Comparison of ENCODE assay signal across 8 cellular contexts in genomic region chr17:47733047-47733413, GRCh38. TPM values are rescaled to one million over a fixed set of nuclear protein-coding genes. Genes with fewer than 3 reads are reported as not detected.
A peak's percentile ranks its signal among the peaks of the same experiment; 100 is the strongest.
DNase-seq lines count a peak whose midpoint lies in the region; ATAC-seq and TF ChIP-seq lines count a peak whose summit lies in the region.

Gene TBX21, plus strand, starts transcription at chr17:47733236. Its CDS starts 219 bp downstream, at chr17:47733455.

- H3K27ac ChIP-seq in body of pancreas (no peak within 1 kb of the TSS), liver (ENCODE audit: low read depth in 1 of 2, low read length in 2 of 2) (no peak within 1 kb of the TSS)

- intact Hi-C loops in body of pancreas (cut with DNase I) = no loop called here

- H3K4me1 ChIP-seq in body of pancreas (peaks cover 13% of the 10 kb centered on the region), liver (ENCODE audit: control insufficient read depth in 4 of 4, insufficient read depth in 4 of 4, low read length in 3 of 4) (peaks cover 3 to 11% (median 4%) of the 10 kb centered on the region in 4 donors)

- TF ChIP-seq RAD21 in liver (IDR thresholded peaks at IDR 0.05) = peak in 1 of 2 donors; percentile 21

- DNase-seq in GM10248 (ENCODE audit: extremely low spot score) (peak; percentile 91), HEK293T (ENCODE audit: extremely low spot score) (peak; percentile 88), NCI-H1105 treated with DMSO at 0.1 percent for 48 hours (lab: John Stamatoyannopoulos, UW) (peak; percentile 61), UCSD-AML1 (lab: John Stamatoyannopoulos, UW; ENCODE audit: unreplicated experiment) (peak; percentile 81), body of pancreas (peak; percentile 57 to 78 (median 69)), GOT3 (lab: John Stamatoyannopoulos, UW) (no peak)
- DNase-seq in stimulated activated CD8-positive, alpha-beta memory T cell treated with anti-CD3 and anti-CD28 coated beads, Interleukin-12 subunit alpha, Interleukin-12 subunit beta, amount 100 ng/mL, for 4 hours (ENCODE audit: low read depth) = peak; percentile 91

- no peaks in the 10 kb centered on the region for H3K9me3 ChIP-seq in body of pancreas
- no peaks in the 10 kb centered on the region for H3K9me3 ChIP-seq in liver (ENCODE audit: control insufficient read depth in 4 of 4, low read length in 3 of 4)

- POLR2A ChIA-PET in GM10248 (lab: Yijun Ruan, JAX) (interaction anchor here (0.6 to 1.5 kb wide), 8 partner anchors 9 to 72 kb away, joined by 3 to 8 read pairs (median 4); no protein-coding TSS in a partner anchor), HEK293T (lab: Yijun Ruan, JAX) (interaction anchor here (0.6 to 1.6 kb wide), 3 partner anchors 13 to 84 kb away, joined by 3 to 10 read pairs (median 3); partner anchors contain the start of gene KPNB1)

- H3K9ac ChIP-seq in liver (ENCODE audit: low read depth in 1 of 2, low read length in 2 of 2) = peak within 1 kb of the TSS in 1 of 2 donors; percentile 54

- TF ChIP-seq CTCF in GM10248 (IDR thresholded peaks at IDR 0.05; ENCODE audit: control extremely low read depth, extremely low read depth, low read depth, missing control alignments) (peak; percentile 36), body of pancreas (IDR thresholded peaks at IDR 0.05) (peak in 2 of 7 experiments; percentile 25 to 26), liver (IDR thresholded peaks at IDR 0.05; ENCODE audit: low read depth, low read length, missing input control) (peak; percentile 10)

- TF ChIP-seq POLR2A in body of pancreas (IDR thresholded peaks at IDR 0.05) = peak in 2 of 3 donors; percentile 26 to 30

- 1% methylated on average over 35 of the region's 35 CpGs; no CpG with 5 or more reads in 1 of the 2 donors for WGBS in body of pancreas, 2 donors
- WGBS in liver = 2% methylated on average over 35 of the region's 35 CpGs

- H3K4me3 ChIP-seq in body of pancreas (no peak within 1 kb of the TSS), liver (ENCODE audit: low read depth in 1 of 3, low read length in 3 of 3) (peak within 1 kb of the TSS in 2 of 3 donors; percentile 8 to 43)

- H3K36me3 ChIP-seq in body of pancreas (replicated peaks in 1 of 2; ENCODE audit: insufficient read depth in 1 of 2, low read depth in 2 of 2) (no peaks in the 10 kb centered on the region), liver (ENCODE audit: control insufficient read depth in 4 of 4, insufficient read depth in 3 of 4, low read depth in 1 of 4, low read length in 3 of 4) (no peaks in the 10 kb centered on the region)

- CTCF ChIA-PET in GM10248 (lab: Yijun Ruan, JAX) (interaction anchor here (0.6 to 7.0 kb wide), 22 partner anchors 8 to 156 kb away, joined by 3 to 72 read pairs (median 4); partner anchors contain the start of gene KPNB1), HEK293T (lab: Yijun Ruan, JAX) (interaction anchor here (0.6 to 2.6 kb wide), 7 partner anchors 8 to 114 kb away, joined by 3 to 10 read pairs (median 5); no protein-coding TSS in a partner anchor)

- peak; percentile 68 for ATAC-seq in body of pancreas

- H3K27me3 ChIP-seq in body of pancreas (peaks cover 0 to 24% of the 10 kb centered on the region in 2 donors), liver (ENCODE audit: control insufficient read depth in 4 of 4, insufficient read depth in 4 of 4, low read length in 3 of 4) (peaks cover 0 to 8% (median 5%) of the 10 kb centered on the region in 4 donors)

TF ChIP-seq in HEK293T, 16 proteins besides CTCF, POLR2A, EP300 and RAD21:
- TF ChIP-seq FOXA1 (IDR thresholded peaks at IDR 0.05) (no peak), NFRKB (IDR thresholded peaks at IDR 0.05) (no peak), LEF1 (IDR thresholded peaks at IDR 0.05; ENCODE audit: borderline replicate concordance) (no peak), BHLHE40 (IDR thresholded peaks at IDR 0.05; ENCODE audit: borderline replicate concordance) (no peak), HDGF (IDR thresholded peaks at IDR 0.05; ENCODE audit: borderline replicate concordance) (no peak), CTBP1 (IDR thresholded peaks at IDR 0.05; ENCODE audit: borderline replicate concordance) (no peak), TARDBP (IDR thresholded peaks at IDR 0.05) (no peak)

TF ChIP-seq in liver, 16 proteins besides CTCF, POLR2A, EP300 and RAD21:
- no peak for TF ChIP-seq YY1 (IDR thresholded peaks at IDR 0.05)
- no peak for TF ChIP-seq EGR1 (IDR thresholded peaks at IDR 0.05; ENCODE audit: low read depth in 2 of 2)
- TF ChIP-seq JUND (IDR thresholded peaks at IDR 0.05) = no peak
- no peak for TF ChIP-seq NR2F2 (IDR thresholded peaks at IDR 0.05)
- no peak for TF ChIP-seq HNF4A (conservative IDR thresholded peaks at IDR 0.05)
- TF ChIP-seq FOXA2 (IDR thresholded peaks at IDR 0.05) = no peak
- TF ChIP-seq ZBTB33 (IDR thresholded peaks at IDR 0.05) = no peak
- no peak for TF ChIP-seq HNF4G (IDR thresholded peaks at IDR 0.05)
- no peak for TF ChIP-seq TAF1 (conservative IDR thresholded peaks at IDR 0.05)
- TF ChIP-seq RXRA (IDR thresholded peaks at IDR 0.05) = no peak
- TF ChIP-seq MAX (IDR thresholded peaks at IDR 0.05) = no peak

RNA-seq across cellular contexts. Expression of gene TBX21, which starts in this region (rescaled TPM):
- total RNA-seq in body of pancreas = 1 to 10 TPM in 1 of 2 donors, not detected in 1; 1.0 TPM
- total RNA-seq in liver = under 1 TPM; 0.19 to 0.59 TPM
- under 1 TPM in 1 of 2 donors, not detected in 1; 0.25 TPM for polyA plus RNA-seq in liver

Comparison
In these comparisons a context has a peak if more than half of its experiments do, and no peak if none do; other contexts are left out.
1. H3K4me3 ChIP-seq: peak in liver (2 of 3); none in body of pancreas (0 of 2).